27 cellular contexts compared by ENCODE assay signal in genomic region chr14:95127531-95127911, GRCh38.
"Had no signal": no experiment of that assay in that cellular context is flagged by ENCODE, and none has a peak within 500 bp of the region (broad histone marks: within the 10 kb centered on the region; RNA-seq: fewer than 3 reads in every experiment).

No MANE protein-coding gene starts in this region.

- H3K4me2 ChIP-seq: smooth muscle cell had no signal

- H3K4me3 Mint-ChIP-seq: memory B cell, natural killer cell had no signal

- H3K9me3 ChIP-seq: esophagus squamous epithelium, heart right ventricle, ovary, stomach, thyroid gland had no signal

- H3K27ac Mint-ChIP-seq: memory B cell, natural killer cell had no signal

- H3K27me3 Mint-ChIP-seq: memory B cell had no signal

- H3K36me3 ChIP-seq: ovary had no signal

- H3K27me3 ChIP-seq: esophagus squamous epithelium, heart right ventricle, ovary, stomach, thyroid gland had no signal

- H3K9me3 Mint-ChIP-seq: memory B cell, natural killer cell had no signal

- ATAC-seq: heart right ventricle, left cardiac atrium, left ventricle myocardium superior, natural killer cell, sciatic nerve had no signal

- FAIRE-seq: endometrium had no signal

- H3K4me3 ChIP-seq: coronary artery, esophagus squamous epithelium, heart right ventricle, lung, ovary, smooth muscle cell, stomach, thyroid gland had no signal

- DNase-seq: dermis blood vessel endothelial cell; effector memory CD4-positive, alpha-beta T cell; erythroblast; esophagus squamous epithelium; foreskin melanocyte; glutamatergic neuron; heart right ventricle; hippocampal formation; left cardiac atrium; left ventricle myocardium superior; natural killer cell; occipital lobe; ovary; stimulated activated CD4-positive, alpha-beta T cell treated with anti-CD3 and anti-CD28 coated beads, Interleukin-12 subunit alpha, Interleukin-12 subunit beta, amount 100 ng/mL, for 4 hours; stimulated activated CD4-positive, alpha-beta T cell treated with anti-CD3 and anti-CD28 coated beads, Interleukin-1b, Interleukin-23, amount 100 ng/mL, for 48 hours; stimulated activated CD4-positive, alpha-beta T cell treated with anti-CD3 and anti-CD28 coated beads, Interleukin-4, amount 100 ng/mL, for 1 hour; stimulated activated CD8-positive, alpha-beta memory T cell treated with anti-CD3 and anti-CD28 coated beads, Interleukin-4, amount 100 ng/mL, for 48 hours; stimulated activated naive CD4-positive, alpha-beta T cell treated with Interleukin-2 at 50 U/mL for 16 hours; stomach; thyroid gland; trophoblast cell had no signal

- H3K27ac ChIP-seq: coronary artery, esophagus squamous epithelium, heart right ventricle, ovary, thyroid gland had no signal
